In genomic region chr18:77039196-77040140, GRCh38 we compare ENCODE assay signal across 10 cellular contexts.
A peak's percentile ranks its signal among the peaks of the same experiment; 100 is the strongest.
DNase-seq lines count a peak whose midpoint lies in the region; ATAC-seq, FAIRE-seq and TF ChIP-seq lines count a peak whose summit lies in the region.
"Had no signal": no experiment of that assay in that cellular context is flagged by ENCODE, and none has a peak within 500 bp of the region (broad histone marks: within the 10 kb centered on the region; RNA-seq: fewer than 3 reads in every experiment).

No MANE protein-coding gene starts in this region.

- ATAC-seq in activated T-cell treated with anti-CD3 and anti-CD28 coated beads, Interleukin-2, amount 50 U/mL, for 72 hours (replicated peaks in 1 of 2) = peak in 1 of 2 donors; percentile 32
- ATAC-seq in activated naive CD4-positive, alpha-beta T cell treated with anti-CD3 and anti-CD28 coated beads, Interleukin-2, amount 50 U/mL, for 72 hours = peak in 1 of 2 donors; percentile 34
- ATAC-seq in gastrocnemius medialis (peak; percentile 42 to 77), pancreas (no peak)
- ATAC-seq: left ventricle myocardium superior had no signal

- no peak for DNase-seq in activated T-cell treated with anti-CD3 and anti-CD28 coated beads, Interleukin-2, amount 50 U/mL, for 72 hours
- DNase-seq in activated T-cell treated with anti-CD3 and anti-CD28 coated beads, Interleukin-2, amount 50 U/mL, for 1 hour = no peak
- DNase-seq in activated naive CD4-positive, alpha-beta T cell treated with anti-CD3 and anti-CD28 coated beads, Interleukin-2, amount 50 U/mL, for 72 hours (ENCODE audit: low spot score in 2 of 2) = no peak
- DNase-seq in glomerular visceral epithelial cell (ENCODE audit: extremely low spot score) (peak; percentile 51), gastrocnemius medialis (peak in 1 of 2 donors; percentile 68), epidermal melanocyte (ENCODE audit: insufficient read length, low spot score) (no peak), pancreas (no peak), neural progenitor cell (ENCODE audit: low spot score) (no peak)
- DNase-seq: left ventricle myocardium superior had no signal

- peak overlapping the region in 1 of 2 donors; percentile 24 for H3K4me3 Mint-ChIP-seq in activated T-cell treated with anti-CD3 and anti-CD28 coated beads, Interleukin-2, amount 50 U/mL, for 72 hours
- H3K4me3 Mint-ChIP-seq in neural progenitor cell = no peak overlapping the region

- peak overlapping the region; percentile 87 for H3K27ac Mint-ChIP-seq in activated T-cell treated with anti-CD3 and anti-CD28 coated beads, Interleukin-2, amount 50 U/mL, for 72 hours
- H3K27ac Mint-ChIP-seq in activated naive CD4-positive, alpha-beta T cell treated with anti-CD3 and anti-CD28 coated beads, Interleukin-2, amount 50 U/mL, for 72 hours = peak overlapping the region; percentile 12 to 33
- H3K27ac Mint-ChIP-seq in neural progenitor cell = no peak overlapping the region

- H2AFZ ChIP-seq in neural progenitor cell (replicated peaks) = no peak overlapping the region

- H3K79me2 ChIP-seq in neural progenitor cell (ENCODE audit: low read depth) = no peaks in the 10 kb centered on the region

- peaks cover 24 to 27% of the 10 kb centered on the region in 2 donors for H3K4me1 ChIP-seq in gastrocnemius medialis
- H3K4me1 ChIP-seq in pancreas = no peaks in the 10 kb centered on the region
- peaks cover 12% of the 10 kb centered on the region for H3K4me1 ChIP-seq in neural progenitor cell

- H3K4me2 ChIP-seq in neural progenitor cell = no peak overlapping the region

- no peaks in the 10 kb centered on the region for H3K9me3 Mint-ChIP-seq in activated T-cell treated with anti-CD3 and anti-CD28 coated beads, Interleukin-2, amount 50 U/mL, for 72 hours
- H3K9me3 Mint-ChIP-seq in activated naive CD4-positive, alpha-beta T cell treated with anti-CD3 and anti-CD28 coated beads, Interleukin-2, amount 50 U/mL, for 72 hours = no peaks in the 10 kb centered on the region
- peaks cover 5% of the 10 kb centered on the region for H3K9me3 Mint-ChIP-seq in neural progenitor cell

- H4K20me1 ChIP-seq in neural progenitor cell (ENCODE audit: low read depth) = no peaks in the 10 kb centered on the region

- H3K27me3 Mint-ChIP-seq in activated T-cell treated with anti-CD3 and anti-CD28 coated beads, Interleukin-2, amount 50 U/mL, for 72 hours (ENCODE audit: low read depth) = no peaks in the 10 kb centered on the region
- peaks cover 3% of the 10 kb centered on the region for H3K27me3 Mint-ChIP-seq in neural progenitor cell (ENCODE audit: insufficient read depth, low read depth)

- intact Hi-C loops in gastrocnemius medialis (cut with DNase I; ENCODE audit: low total_unique reads) (no loop called here), pancreas (cut with DNase I) (no loop called here)

- H3K4me1 Mint-ChIP-seq in activated T-cell treated with anti-CD3 and anti-CD28 coated beads, Interleukin-2, amount 50 U/mL, for 72 hours (ENCODE audit: low read depth) = peaks cover 26% of the 10 kb centered on the region
- peaks cover 32% of the 10 kb centered on the region for H3K4me1 Mint-ChIP-seq in neural progenitor cell

- no peaks in the 10 kb centered on the region for H3K36me3 ChIP-seq in gastrocnemius medialis
- H3K36me3 ChIP-seq in pancreas = no peaks in the 10 kb centered on the region
- no peaks in the 10 kb centered on the region for H3K36me3 ChIP-seq in neural progenitor cell

- no peaks in the 10 kb centered on the region for H3F3A ChIP-seq in neural progenitor cell (ENCODE audit: low read depth)

- H3K9me3 ChIP-seq in gastrocnemius medialis (no peaks in the 10 kb centered on the region), pancreas (no peaks in the 10 kb centered on the region), neural progenitor cell (ENCODE audit: low read depth) (no peaks in the 10 kb centered on the region)

- H3K36me3 Mint-ChIP-seq in activated T-cell treated with anti-CD3 and anti-CD28 coated beads, Interleukin-2, amount 50 U/mL, for 72 hours (ENCODE audit: insufficient read depth in 2 of 2) = peaks cover 7 to 11% of the 10 kb centered on the region in 2 donors
- peaks cover 13 to 24% of the 10 kb centered on the region in 2 donors for H3K36me3 Mint-ChIP-seq in activated naive CD4-positive, alpha-beta T cell treated with anti-CD3 and anti-CD28 coated beads, Interleukin-2, amount 50 U/mL, for 72 hours
- no peaks in the 10 kb centered on the region for H3K36me3 Mint-ChIP-seq in neural progenitor cell

- no peak for FAIRE-seq in pancreas (lab: Jason Lieb, UNC)
- FAIRE-seq: GM19239 had no signal

- TF ChIP-seq POLR2A in gastrocnemius medialis (IDR thresholded peaks at IDR 0.05) = no peak

- 82 to 90% methylated on average over 10 of the region's 10 CpGs for WGBS in pancreas, 2 donors

- H3K27me3 ChIP-seq in gastrocnemius medialis (no peaks in the 10 kb centered on the region), pancreas (no peaks in the 10 kb centered on the region), neural progenitor cell (no peaks in the 10 kb centered on the region)

- no peak overlapping the region for H3K4me3 ChIP-seq in gastrocnemius medialis
- H3K4me3 ChIP-seq in pancreas = no peak overlapping the region
- H3K4me3 ChIP-seq in neural progenitor cell = no peak overlapping the region

- in situ Hi-C loops in gastrocnemius medialis (cut with MboI; ENCODE audit: low sequenced_read_pairs in 4 of 4) = no loop called here

- H3K27ac ChIP-seq in gastrocnemius medialis (peak overlapping the region; percentile 60 to 76 (median 70)), pancreas (no peak overlapping the region), neural progenitor cell (no peak overlapping the region)

- no peak for TF ChIP-seq CTCF in gastrocnemius medialis (IDR thresholded peaks at IDR 0.05 in 4 of 5, conservative IDR thresholded peaks at IDR 0.05 in 1 of 5)
- no peak for TF ChIP-seq CTCF in pancreas (IDR thresholded peaks at IDR 0.05)
- no peak for TF ChIP-seq CTCF in neural progenitor cell (IDR thresholded peaks at IDR 0.05)

- no peak overlapping the region for H3K9ac ChIP-seq in neural progenitor cell

Comparison
In these comparisons a context has a peak if more than half of its experiments do, and no peak if none do; other contexts are left out.
1. ATAC-seq: peak in gastrocnemius medialis (2 of 2); none in pancreas (0 of 4).
2. H3K27ac ChIP-seq: peak in gastrocnemius medialis (4 of 4); none in pancreas (0 of 4) and neural progenitor cell (single experiment).